ENCODE assay signal across 12 cellular contexts in genomic region chr10:119413738-119414611, GRCh38.
DNase-seq lines count a peak whose midpoint lies in the region; ATAC-seq and TF ChIP-seq lines count a peak whose summit lies in the region.
"Had no signal": no experiment of that assay in that cellular context is flagged by ENCODE, and none has a peak within 500 bp of the region (broad histone marks: within the 10 kb centered on the region; RNA-seq: fewer than 3 reads in every experiment).

No MANE protein-coding gene starts in this region.

- ATAC-seq in GM21447 (IDR thresholded peaks at IDR 0.05; ENCODE audit: unreplicated experiment) = no peak
- ATAC-seq: activated CD8-positive, alpha-beta T cell treated with anti-CD3 and anti-CD28 coated beads, Interleukin-2, amount 10 ng/mL, durations not matched to agents 7 days and 5 days had no signal

- no peak overlapping the region for H3K9ac ChIP-seq in HUES64 (ENCODE audit: low read depth, low read length)
- no peak overlapping the region for H3K9ac ChIP-seq in liver (ENCODE audit: low read depth in 1 of 2, low read length in 2 of 2)
- peak overlapping the region; percentile 31 for H3K9ac ChIP-seq in smooth muscle cell (ENCODE audit: low read depth)

- H3K79me2 ChIP-seq in smooth muscle cell (ENCODE audit: low read depth) = no peaks in the 10 kb centered on the region

- H3F3A ChIP-seq in smooth muscle cell (ENCODE audit: low read depth) = peaks cover 11% of the 10 kb centered on the region

- DNase-seq in smooth muscle cell (lab: John Stamatoyannopoulos, UW; ENCODE audit: unreplicated experiment) (no peak), NCI-H226 (no peak), nucleus accumbens (lab: John Stamatoyannopoulos, UW) (no peak), NOMO-1 (lab: John Stamatoyannopoulos, UW; ENCODE audit: unreplicated experiment in 2 of 2) (no peak)
- DNase-seq: activated CD8-positive, alpha-beta T cell treated with anti-CD3 and anti-CD28 coated beads, Interleukin-2, amount 10 ng/mL, durations not matched to agents 7 days and 5 days; NCI-H2029; stimulated activated CD4-positive, alpha-beta T cell treated with anti-CD3 and anti-CD28 coated beads, Interleukin-4, amount 100 ng/mL, for 24 hours had no signal

- no peak overlapping the region for H3K4me3 ChIP-seq in HUES64 (ENCODE audit: low read length)
- H3K4me3 ChIP-seq in ectodermal cell (ENCODE audit: insufficient read depth, low read depth, low read length) = no peak overlapping the region
- H3K4me3 ChIP-seq in liver (ENCODE audit: low read depth in 1 of 3, low read length in 3 of 3) = no peak overlapping the region
- no peak overlapping the region for H3K4me3 ChIP-seq in smooth muscle cell

- H3K4me1 ChIP-seq in HUES64 (ENCODE audit: insufficient read depth, low read length) (0 out of 2 replicates have a peak, but pooled peaks cover 7% of the 10 kb centered on the region), ectodermal cell (ENCODE audit: control insufficient read depth, insufficient read depth, low read length) (peaks cover 28% of the 10 kb centered on the region), liver (ENCODE audit: control insufficient read depth in 4 of 4, insufficient read depth in 4 of 4, low read length in 3 of 4) (no peaks in the 10 kb centered on the region), smooth muscle cell (ENCODE audit: low read depth) (peaks cover 10% of the 10 kb centered on the region)

- H3K27ac ChIP-seq in HUES64 (ENCODE audit: low read depth, low read length) (peak overlapping the region; percentile 29; the same call in 1 of the 2 replicates), ectodermal cell (ENCODE audit: insufficient read depth, low read depth, low read length, poor library complexity, severe bottlenecking) (peak overlapping the region; percentile 36), liver (ENCODE audit: low read depth in 1 of 2, low read length in 2 of 2) (peak overlapping the region; percentile 64 to 74), smooth muscle cell (ENCODE audit: low read depth) (peak overlapping the region; percentile 76)
- H3K27ac ChIP-seq: HL-60 had no signal

- H3K4me2 ChIP-seq in smooth muscle cell = peak overlapping the region; percentile 40

- 86% methylated on average over 19 of the region's 23 CpGs for WGBS in HUES64
- WGBS in ectodermal cell, 2 experiments = 83 to 86% methylated on average over 22 to 23 of the region's 23 CpGs
- 78% methylated on average over 23 of the region's 23 CpGs for WGBS in liver
- WGBS in smooth muscle cell (ENCODE audit: low lambda C conversion rate) = 14% methylated on average over 18 of the region's 23 CpGs

- TF ChIP-seq RAD21 in liver (IDR thresholded peaks at IDR 0.05) = no peak

- H3K36me3 ChIP-seq in HUES64 (ENCODE audit: insufficient read depth, low read length) = no peaks in the 10 kb centered on the region
- no peaks in the 10 kb centered on the region for H3K36me3 ChIP-seq in ectodermal cell (ENCODE audit: control insufficient read depth, insufficient read depth, low read length)
- no peaks in the 10 kb centered on the region for H3K36me3 ChIP-seq in liver (ENCODE audit: control insufficient read depth in 4 of 4, insufficient read depth in 3 of 4, low read depth in 1 of 4, low read length in 3 of 4)
- no peaks in the 10 kb centered on the region for H3K36me3 ChIP-seq in smooth muscle cell (ENCODE audit: low read depth)

- TF ChIP-seq CTCF in liver (IDR thresholded peaks at IDR 0.05; ENCODE audit: low read depth, low read length, missing input control) (no peak), smooth muscle cell (IDR thresholded peaks at IDR 0.05; ENCODE audit: borderline replicate concordance, insufficient read depth, poor library complexity, severe bottlenecking) (no peak)

- H3K9me3 ChIP-seq in HUES64 (ENCODE audit: insufficient read depth, low read depth, low read length) = no peaks in the 10 kb centered on the region
- H3K9me3 ChIP-seq in ectodermal cell (ENCODE audit: control insufficient read depth, low read length) = no peaks in the 10 kb centered on the region
- H3K9me3 ChIP-seq in liver (ENCODE audit: control insufficient read depth in 4 of 4, low read length in 3 of 4) = no peaks in the 10 kb centered on the region
- H3K9me3 ChIP-seq in smooth muscle cell (replicated peaks; ENCODE audit: low read depth) = no peaks in the 10 kb centered on the region

- H3K27me3 ChIP-seq in HUES64 (ENCODE audit: insufficient read depth, low read length) (no peaks in the 10 kb centered on the region), ectodermal cell (ENCODE audit: control insufficient read depth, insufficient read depth, low read length, poor library complexity, severe bottlenecking) (no peaks in the 10 kb centered on the region), liver (ENCODE audit: control insufficient read depth in 4 of 4, insufficient read depth in 4 of 4, low read length in 3 of 4) (no peaks in the 10 kb centered on the region), smooth muscle cell (ENCODE audit: low read depth) (no peaks in the 10 kb centered on the region)

- H2AFZ ChIP-seq in smooth muscle cell (ENCODE audit: low read depth) = no peak overlapping the region

- no peaks in the 10 kb centered on the region for H4K20me1 ChIP-seq in smooth muscle cell (ENCODE audit: low read depth)

TF ChIP-seq in liver, 16 proteins besides CTCF, POLR2A, EP300 and RAD21:
- TF ChIP-seq SP1 (IDR thresholded peaks at IDR 0.05) (peak; percentile 40), JUND (IDR thresholded peaks at IDR 0.05) (no peak), YY1 (IDR thresholded peaks at IDR 0.05) (no peak), NR2F2 (IDR thresholded peaks at IDR 0.05) (peak; percentile 93), GABPA (IDR thresholded peaks at IDR 0.05 in 1 of 2, conservative IDR thresholded peaks at IDR 0.05 in 1 of 2) (no peak), EGR1 (IDR thresholded peaks at IDR 0.05; ENCODE audit: low read depth in 2 of 2) (no peak), HNF4A (conservative IDR thresholded peaks at IDR 0.05) (no peak), RXRA (IDR thresholded peaks at IDR 0.05) (peak; percentile 52)
- TF ChIP-seq, protein P1, sequence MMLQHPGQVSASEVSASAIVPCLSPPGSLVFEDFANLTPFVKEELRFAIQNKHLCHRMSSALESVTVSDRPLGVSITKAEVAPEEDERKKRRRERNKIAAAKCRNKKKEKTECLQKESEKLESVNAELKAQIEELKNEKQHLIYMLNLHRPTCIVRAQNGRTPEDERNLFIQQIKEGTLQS (IDR thresholded peaks at IDR 0.05) = no peak
